1 cellular context compared by ENCODE assay signal in the genomic region with DNA sequence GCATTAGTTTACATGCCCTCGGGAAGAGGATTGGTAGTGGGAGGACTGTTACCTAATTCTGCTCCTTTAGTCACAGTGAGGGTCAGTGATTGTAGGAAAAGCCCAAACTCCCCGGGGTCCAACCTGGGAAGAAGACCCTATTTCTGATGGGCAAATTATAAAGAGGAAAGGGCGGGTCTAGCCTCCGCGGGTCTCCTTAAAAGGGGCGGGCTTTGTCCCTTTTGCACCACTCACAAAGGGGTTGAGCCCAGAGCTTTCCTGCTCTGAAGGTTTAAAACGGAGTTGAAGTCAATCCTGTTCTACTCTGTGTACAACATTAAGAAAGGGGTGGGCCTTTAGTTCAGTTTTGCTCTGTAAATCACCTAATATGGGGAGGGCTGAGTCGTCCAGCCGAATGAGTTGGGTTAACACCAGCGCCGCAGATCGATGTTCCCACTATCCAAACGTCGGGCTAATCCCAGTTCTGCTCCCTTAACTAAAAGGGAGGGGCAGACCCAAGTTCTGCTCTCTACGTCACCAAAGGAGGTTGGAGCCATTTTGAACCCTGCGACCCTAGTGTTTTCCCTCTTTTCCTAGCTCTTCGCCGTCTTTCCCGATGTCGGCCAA.
TF ChIP-seq lines count a peak whose summit lies in the region.

No MANE protein-coding gene starts in this region.

TF ChIP-seq in K562, 482 proteins besides CTCF, POLR2A, EP300 and RAD21 (continues in another document):
- TF ChIP-seq CBX5 (IDR thresholded peaks at IDR 0.05; ENCODE audit: borderline replicate concordance, low read depth) (no peak), ATF1 (CRISPR knock-in tag; IDR thresholded peaks at IDR 0.05) (no peak), ATF1 (tag; IDR thresholded peaks at IDR 0.05) (0 out of 2 replicates have a peak, but pooled peaks have one; percentile 77), ZNF445 (CRISPR knock-in tag; IDR thresholded peaks at IDR 0.05; ENCODE audit: low read depth) (no peak), ZFPM2 (CRISPR knock-in tag; IDR thresholded peaks at IDR 0.05) (no peak), CBFB (CRISPR knock-in tag; IDR thresholded peaks at IDR 0.05) (peak; percentile 59; the same call in 1 of the 2 replicates), TAF7 (tag; IDR thresholded peaks at IDR 0.05) (peak; percentile 71; the same call in 1 of the 2 replicates), ZNF75A (CRISPR knock-in tag; IDR thresholded peaks at IDR 0.05) (0 out of 2 replicates have a peak, but pooled peaks have one; percentile 67), NCOA2 (IDR thresholded peaks at IDR 0.05; ENCODE audit: partially characterized antibody in 2 of 2) (no peak), HIVEP1 (CRISPR knock-in tag; IDR thresholded peaks at IDR 0.05) (peak; percentile 76; the same call in 1 of the 2 replicates), ADNP (tag; IDR thresholded peaks at IDR 0.05) (no peak), NFRKB (IDR thresholded peaks at IDR 0.05; ENCODE audit: low read depth) (peak; percentile 95), CREM (IDR thresholded peaks at IDR 0.05; ENCODE audit: low read depth) (peak; percentile 82), DMBX1 (CRISPR knock-in tag; IDR thresholded peaks at IDR 0.05; ENCODE audit: borderline replicate concordance) (peak; percentile 60), ESRRA (IDR thresholded peaks at IDR 0.05; ENCODE audit: borderline replicate concordance, low read depth) (no peak), CHD1 (IDR thresholded peaks at IDR 0.05; ENCODE audit: low read length) (peak; percentile 95), ZNF830 (CRISPR knock-in tag; IDR thresholded peaks at IDR 0.05) (peak; percentile 89; the same call in 1 of the 2 replicates), KAT7 (CRISPR knock-in tag; IDR thresholded peaks at IDR 0.05; ENCODE audit: borderline replicate concordance) (peak; percentile 66; the same call in 1 of the 2 replicates), ZNF282 (CRISPR knock-in tag; IDR thresholded peaks at IDR 0.05) (no peak), ZNF644 (tag; IDR thresholded peaks at IDR 0.05; ENCODE audit: low read depth) (peak; percentile 57; the same call in 1 of the 2 replicates), NR2F6 (CRISPR knock-in tag; IDR thresholded peaks at IDR 0.05) (0 out of 2 replicates have a peak, but pooled peaks have one; percentile 83), ZNF174 (CRISPR knock-in tag; IDR thresholded peaks at IDR 0.05) (no peak), BRD9 (IDR thresholded peaks at IDR 0.05; ENCODE audit: low read depth, partially characterized antibody) (peak; percentile 82)
- TF ChIP-seq, protein P1, sequence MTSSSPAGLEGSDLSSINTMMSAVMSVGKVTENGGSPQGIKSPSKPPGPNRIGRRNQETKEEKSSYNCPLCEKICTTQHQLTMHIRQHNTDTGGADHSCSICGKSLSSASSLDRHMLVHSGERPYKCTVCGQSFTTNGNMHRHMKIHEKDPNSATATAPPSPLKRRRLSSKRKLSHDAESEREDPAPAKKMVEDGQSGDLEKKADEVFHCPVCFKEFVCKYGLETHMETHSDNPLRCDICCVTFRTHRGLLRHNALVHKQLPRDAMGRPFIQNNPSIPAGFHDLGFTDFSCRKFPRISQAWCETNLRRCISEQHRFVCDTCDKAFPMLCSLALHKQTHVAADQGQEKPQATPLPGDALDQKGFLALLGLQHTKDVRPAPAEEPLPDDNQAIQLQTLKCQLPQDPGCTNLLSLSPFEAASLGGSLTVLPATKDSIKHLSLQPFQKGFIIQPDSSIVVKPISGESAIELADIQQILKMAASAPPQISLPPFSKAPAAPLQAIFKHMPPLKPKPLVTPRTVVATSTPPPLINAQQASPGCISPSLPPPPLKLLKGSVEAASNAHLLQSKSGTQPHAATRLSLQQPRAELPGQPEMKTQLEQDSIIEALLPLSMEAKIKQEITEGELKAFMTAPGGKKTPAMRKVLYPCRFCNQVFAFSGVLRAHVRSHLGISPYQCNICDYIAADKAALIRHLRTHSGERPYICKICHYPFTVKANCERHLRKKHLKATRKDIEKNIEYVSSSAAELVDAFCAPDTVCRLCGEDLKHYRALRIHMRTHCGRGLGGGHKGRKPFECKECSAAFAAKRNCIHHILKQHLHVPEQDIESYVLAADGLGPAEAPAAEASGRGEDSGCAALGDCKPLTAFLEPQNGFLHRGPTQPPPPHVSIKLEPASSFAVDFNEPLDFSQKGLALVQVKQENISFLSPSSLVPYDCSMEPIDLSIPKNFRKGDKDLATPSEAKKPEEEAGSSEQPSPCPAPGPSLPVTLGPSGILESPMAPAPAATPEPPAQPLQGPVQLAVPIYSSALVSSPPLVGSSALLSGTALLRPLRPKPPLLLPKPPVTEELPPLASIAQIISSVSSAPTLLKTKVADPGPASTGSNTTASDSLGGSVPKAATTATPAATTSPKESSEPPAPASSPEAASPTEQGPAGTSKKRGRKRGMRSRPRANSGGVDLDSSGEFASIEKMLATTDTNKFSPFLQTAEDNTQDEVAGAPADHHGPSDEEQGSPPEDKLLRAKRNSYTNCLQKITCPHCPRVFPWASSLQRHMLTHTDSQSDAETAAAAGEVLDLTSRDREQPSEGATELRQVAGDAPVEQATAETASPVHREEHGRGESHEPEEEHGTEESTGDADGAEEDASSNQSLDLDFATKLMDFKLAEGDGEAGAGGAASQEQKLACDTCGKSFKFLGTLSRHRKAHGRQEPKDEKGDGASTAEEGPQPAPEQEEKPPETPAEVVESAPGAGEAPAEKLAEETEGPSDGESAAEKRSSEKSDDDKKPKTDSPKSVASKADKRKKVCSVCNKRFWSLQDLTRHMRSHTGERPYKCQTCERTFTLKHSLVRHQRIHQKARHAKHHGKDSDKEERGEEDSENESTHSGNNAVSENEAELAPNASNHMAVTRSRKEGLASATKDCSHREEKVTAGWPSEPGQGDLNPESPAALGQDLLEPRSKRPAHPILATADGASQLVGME (CRISPR knock-in tag; IDR thresholded peaks at IDR 0.05) = peak; percentile 66; the same call in 1 of the 2 replicates
- TF ChIP-seq, protein P2, sequence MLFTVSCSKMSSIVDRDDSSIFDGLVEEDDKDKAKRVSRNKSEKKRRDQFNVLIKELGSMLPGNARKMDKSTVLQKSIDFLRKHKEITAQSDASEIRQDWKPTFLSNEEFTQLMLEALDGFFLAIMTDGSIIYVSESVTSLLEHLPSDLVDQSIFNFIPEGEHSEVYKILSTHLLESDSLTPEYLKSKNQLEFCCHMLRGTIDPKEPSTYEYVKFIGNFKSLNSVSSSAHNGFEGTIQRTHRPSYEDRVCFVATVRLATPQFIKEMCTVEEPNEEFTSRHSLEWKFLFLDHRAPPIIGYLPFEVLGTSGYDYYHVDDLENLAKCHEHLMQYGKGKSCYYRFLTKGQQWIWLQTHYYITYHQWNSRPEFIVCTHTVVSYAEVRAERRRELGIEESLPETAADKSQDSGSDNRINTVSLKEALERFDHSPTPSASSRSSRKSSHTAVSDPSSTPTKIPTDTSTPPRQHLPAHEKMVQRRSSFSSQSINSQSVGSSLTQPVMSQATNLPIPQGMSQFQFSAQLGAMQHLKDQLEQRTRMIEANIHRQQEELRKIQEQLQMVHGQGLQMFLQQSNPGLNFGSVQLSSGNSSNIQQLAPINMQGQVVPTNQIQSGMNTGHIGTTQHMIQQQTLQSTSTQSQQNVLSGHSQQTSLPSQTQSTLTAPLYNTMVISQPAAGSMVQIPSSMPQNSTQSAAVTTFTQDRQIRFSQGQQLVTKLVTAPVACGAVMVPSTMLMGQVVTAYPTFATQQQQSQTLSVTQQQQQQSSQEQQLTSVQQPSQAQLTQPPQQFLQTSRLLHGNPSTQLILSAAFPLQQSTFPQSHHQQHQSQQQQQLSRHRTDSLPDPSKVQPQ (CRISPR knock-in tag; IDR thresholded peaks at IDR 0.05; ENCODE audit: borderline replicate concordance) = peak; percentile 58; the same call in 1 of the 2 replicates
- TF ChIP-seq, protein P3, sequence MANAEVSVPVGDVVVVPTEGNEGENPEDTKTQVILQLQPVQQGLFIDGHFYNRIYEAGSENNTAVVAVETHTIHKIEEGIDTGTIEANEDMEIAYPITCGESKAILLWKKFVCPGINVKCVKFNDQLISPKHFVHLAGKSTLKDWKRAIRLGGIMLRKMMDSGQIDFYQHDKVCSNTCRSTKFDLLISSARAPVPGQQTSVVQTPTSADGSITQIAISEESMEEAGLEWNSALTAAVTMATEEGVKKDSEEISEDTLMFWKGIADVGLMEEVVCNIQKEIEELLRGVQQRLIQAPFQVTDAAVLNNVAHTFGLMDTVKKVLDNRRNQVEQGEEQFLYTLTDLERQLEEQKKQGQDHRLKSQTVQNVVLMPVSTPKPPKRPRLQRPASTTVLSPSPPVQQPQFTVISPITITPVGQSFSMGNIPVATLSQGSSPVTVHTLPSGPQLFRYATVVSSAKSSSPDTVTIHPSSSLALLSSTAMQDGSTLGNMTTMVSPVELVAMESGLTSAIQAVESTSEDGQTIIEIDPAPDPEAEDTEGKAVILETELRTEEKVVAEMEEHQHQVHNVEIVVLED (CRISPR knock-in tag; IDR thresholded peaks at IDR 0.05) = 0 out of 2 replicates have a peak, but pooled peaks have one; percentile 30
- TF ChIP-seq, protein P4, sequence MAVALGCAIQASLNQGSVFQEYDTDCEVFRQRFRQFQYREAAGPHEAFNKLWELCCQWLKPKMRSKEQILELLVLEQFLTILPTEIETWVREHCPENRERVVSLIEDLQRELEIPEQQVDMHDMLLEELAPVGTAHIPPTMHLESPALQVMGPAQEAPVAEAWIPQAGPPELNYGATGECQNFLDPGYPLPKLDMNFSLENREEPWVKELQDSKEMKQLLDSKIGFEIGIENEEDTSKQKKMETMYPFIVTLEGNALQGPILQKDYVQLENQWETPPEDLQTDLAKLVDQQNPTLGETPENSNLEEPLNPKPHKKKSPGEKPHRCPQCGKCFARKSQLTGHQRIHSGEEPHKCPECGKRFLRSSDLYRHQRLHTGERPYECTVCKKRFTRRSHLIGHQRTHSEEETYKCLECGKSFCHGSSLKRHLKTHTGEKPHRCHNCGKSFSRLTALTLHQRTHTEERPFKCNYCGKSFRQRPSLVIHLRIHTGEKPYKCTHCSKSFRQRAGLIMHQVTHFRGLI (CRISPR knock-in tag; IDR thresholded peaks at IDR 0.05) = peak; percentile 29; the same call in 1 of the 2 replicates
- TF ChIP-seq, protein P5, sequence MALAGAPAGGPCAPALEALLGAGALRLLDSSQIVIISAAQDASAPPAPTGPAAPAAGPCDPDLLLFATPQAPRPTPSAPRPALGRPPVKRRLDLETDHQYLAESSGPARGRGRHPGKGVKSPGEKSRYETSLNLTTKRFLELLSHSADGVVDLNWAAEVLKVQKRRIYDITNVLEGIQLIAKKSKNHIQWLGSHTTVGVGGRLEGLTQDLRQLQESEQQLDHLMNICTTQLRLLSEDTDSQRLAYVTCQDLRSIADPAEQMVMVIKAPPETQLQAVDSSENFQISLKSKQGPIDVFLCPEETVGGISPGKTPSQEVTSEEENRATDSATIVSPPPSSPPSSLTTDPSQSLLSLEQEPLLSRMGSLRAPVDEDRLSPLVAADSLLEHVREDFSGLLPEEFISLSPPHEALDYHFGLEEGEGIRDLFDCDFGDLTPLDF (CRISPR knock-in tag; IDR thresholded peaks at IDR 0.05) = 0 out of 2 replicates have a peak, but pooled peaks have one; percentile 60
- TF ChIP-seq, protein P6, sequence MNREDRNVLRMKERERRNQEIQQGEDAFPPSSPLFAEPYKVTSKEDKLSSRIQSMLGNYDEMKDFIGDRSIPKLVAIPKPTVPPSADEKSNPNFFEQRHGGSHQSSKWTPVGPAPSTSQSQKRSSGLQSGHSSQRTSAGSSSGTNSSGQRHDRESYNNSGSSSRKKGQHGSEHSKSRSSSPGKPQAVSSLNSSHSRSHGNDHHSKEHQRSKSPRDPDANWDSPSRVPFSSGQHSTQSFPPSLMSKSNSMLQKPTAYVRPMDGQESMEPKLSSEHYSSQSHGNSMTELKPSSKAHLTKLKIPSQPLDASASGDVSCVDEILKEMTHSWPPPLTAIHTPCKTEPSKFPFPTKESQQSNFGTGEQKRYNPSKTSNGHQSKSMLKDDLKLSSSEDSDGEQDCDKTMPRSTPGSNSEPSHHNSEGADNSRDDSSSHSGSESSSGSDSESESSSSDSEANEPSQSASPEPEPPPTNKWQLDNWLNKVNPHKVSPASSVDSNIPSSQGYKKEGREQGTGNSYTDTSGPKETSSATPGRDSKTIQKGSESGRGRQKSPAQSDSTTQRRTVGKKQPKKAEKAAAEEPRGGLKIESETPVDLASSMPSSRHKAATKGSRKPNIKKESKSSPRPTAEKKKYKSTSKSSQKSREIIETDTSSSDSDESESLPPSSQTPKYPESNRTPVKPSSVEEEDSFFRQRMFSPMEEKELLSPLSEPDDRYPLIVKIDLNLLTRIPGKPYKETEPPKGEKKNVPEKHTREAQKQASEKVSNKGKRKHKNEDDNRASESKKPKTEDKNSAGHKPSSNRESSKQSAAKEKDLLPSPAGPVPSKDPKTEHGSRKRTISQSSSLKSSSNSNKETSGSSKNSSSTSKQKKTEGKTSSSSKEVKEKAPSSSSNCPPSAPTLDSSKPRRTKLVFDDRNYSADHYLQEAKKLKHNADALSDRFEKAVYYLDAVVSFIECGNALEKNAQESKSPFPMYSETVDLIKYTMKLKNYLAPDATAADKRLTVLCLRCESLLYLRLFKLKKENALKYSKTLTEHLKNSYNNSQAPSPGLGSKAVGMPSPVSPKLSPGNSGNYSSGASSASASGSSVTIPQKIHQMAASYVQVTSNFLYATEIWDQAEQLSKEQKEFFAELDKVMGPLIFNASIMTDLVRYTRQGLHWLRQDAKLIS (CRISPR knock-in tag; IDR thresholded peaks at IDR 0.05) = peak; percentile 35; the same call in 1 of the 2 replicates
- TF ChIP-seq, protein P7, sequence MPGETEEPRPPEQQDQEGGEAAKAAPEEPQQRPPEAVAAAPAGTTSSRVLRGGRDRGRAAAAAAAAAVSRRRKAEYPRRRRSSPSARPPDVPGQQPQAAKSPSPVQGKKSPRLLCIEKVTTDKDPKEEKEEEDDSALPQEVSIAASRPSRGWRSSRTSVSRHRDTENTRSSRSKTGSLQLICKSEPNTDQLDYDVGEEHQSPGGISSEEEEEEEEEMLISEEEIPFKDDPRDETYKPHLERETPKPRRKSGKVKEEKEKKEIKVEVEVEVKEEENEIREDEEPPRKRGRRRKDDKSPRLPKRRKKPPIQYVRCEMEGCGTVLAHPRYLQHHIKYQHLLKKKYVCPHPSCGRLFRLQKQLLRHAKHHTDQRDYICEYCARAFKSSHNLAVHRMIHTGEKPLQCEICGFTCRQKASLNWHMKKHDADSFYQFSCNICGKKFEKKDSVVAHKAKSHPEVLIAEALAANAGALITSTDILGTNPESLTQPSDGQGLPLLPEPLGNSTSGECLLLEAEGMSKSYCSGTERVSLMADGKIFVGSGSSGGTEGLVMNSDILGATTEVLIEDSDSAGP (CRISPR knock-in tag; IDR thresholded peaks at IDR 0.05) = 0 out of 2 replicates have a peak, but pooled peaks have one; percentile 35
- TF ChIP-seq, protein P8, sequence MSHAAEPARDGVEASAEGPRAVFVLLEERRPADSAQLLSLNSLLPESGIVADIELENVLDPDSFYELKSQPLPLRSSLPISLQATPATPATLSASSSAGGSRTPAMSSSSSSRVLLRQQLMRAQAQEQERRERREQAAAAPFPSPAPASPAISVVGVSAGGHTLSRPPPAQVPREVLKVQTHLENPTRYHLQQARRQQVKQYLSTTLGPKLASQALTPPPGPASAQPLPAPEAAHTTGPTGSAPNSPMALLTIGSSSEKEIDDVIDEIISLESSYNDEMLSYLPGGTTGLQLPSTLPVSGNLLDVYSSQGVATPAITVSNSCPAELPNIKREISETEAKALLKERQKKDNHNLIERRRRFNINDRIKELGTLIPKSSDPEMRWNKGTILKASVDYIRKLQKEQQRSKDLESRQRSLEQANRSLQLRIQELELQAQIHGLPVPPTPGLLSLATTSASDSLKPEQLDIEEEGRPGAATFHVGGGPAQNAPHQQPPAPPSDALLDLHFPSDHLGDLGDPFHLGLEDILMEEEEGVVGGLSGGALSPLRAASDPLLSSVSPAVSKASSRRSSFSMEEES (CRISPR knock-in tag; IDR thresholded peaks at IDR 0.05) = 0 out of 2 replicates have a peak, but pooled peaks have one; percentile 3
